Comparison of ENCODE assay signal across 33 cellular contexts in the genomic region with DNA sequence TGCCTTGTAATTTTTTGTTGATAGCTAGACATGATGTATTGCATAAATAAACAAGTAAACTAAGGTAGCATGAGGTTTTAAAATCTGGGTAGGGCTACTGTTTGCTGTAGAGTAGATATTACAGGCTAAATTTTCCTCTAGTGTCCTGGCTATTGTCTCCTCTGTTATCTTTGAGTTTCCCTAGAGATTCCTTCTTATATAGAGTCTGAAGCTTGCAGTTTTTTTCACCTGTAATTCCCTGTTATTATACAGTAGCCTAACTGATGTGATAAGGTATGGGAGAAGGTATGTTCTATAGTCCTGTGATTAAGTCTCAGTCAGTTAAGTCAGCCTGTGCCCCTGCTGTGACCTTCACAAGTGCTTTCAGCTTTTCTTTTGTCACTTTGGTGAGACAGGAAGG.
"Had no signal": no experiment of that assay in that cellular context is flagged by ENCODE, and none has a peak within 500 bp of the region (broad histone marks: within the 10 kb centered on the region; RNA-seq: fewer than 3 reads in every experiment).

No MANE protein-coding gene starts in this region.

- H3K27ac ChIP-seq: ascending aorta, cardiac muscle cell, VCaP had no signal

- H3K4me3 ChIP-seq: ascending aorta, cardiac muscle cell had no signal

- H3K36me3 ChIP-seq: cardiac muscle cell had no signal

- H3K4me1 ChIP-seq: ascending aorta had no signal

- ATAC-seq: activated CD8-positive, alpha-beta T cell treated with anti-CD3 and anti-CD28 coated beads for 36 hours; activated naive CD4-positive, alpha-beta T cell treated with anti-CD3 and anti-CD28 coated beads, Interleukin-2, amount 50 U/mL, for 72 hours; activated T-cell treated with anti-CD3 and anti-CD28 coated beads, Interleukin-2, amount 50 U/mL, for 4 hours; activated T-cell treated with anti-CD3 and anti-CD28 coated beads, Interleukin-2, amount 50 U/mL, for 72 hours; activated T-helper 17 cell treated with anti-CD3 and anti-CD28 coated beads, Interleukin-2, amount 50 U/mL, for 72 hours had no signal

- DNase-seq: activated B cell treated with CpG ODN at 0.5 μM for 24 hours; activated CD4-positive, alpha-beta memory T cell treated with anti-CD3 and anti-CD28 coated beads for 36 hours; activated CD4-positive, alpha-beta T cell treated with anti-CD3 and anti-CD28 coated beads for 4 hours; activated CD4-positive, alpha-beta T cell treated with anti-CD3 and anti-CD28 coated beads, Interleukin-2, amount 10 ng/mL, durations not matched to agents 24 days and 14 days; activated CD4-positive, alpha-beta T cell treated with anti-CD3 and anti-CD28 coated beads, Interleukin-2, amount 50 U/mL, for 1 hour; activated CD4-positive, alpha-beta T cell treated with anti-CD3 and anti-CD28 coated beads, Interleukin-2, amount 50 U/mL, for 4 hours; activated CD4-positive, CD25-positive, alpha-beta regulatory T cell treated with anti-CD3 and anti-CD28 coated beads, Interleukin-2, amount 50 U/mL, for 72 hours; activated CD8-positive, alpha-beta memory T cell treated with anti-CD3 and anti-CD28 coated beads, Interleukin-2, amount 50 U/mL, for 4 hours; activated CD8-positive, alpha-beta T cell treated with anti-CD3 and anti-CD28 coated beads for 36 hours; activated effector memory CD4-positive, alpha-beta T cell treated with anti-CD3 and anti-CD28 coated beads, Interleukin-2, amount 50 U/mL, for 16 hours; activated gamma-delta T cell treated with Interleukin-2 at 50 U/mL for 16 hours; activated naive CD4-positive, alpha-beta T cell; activated naive CD4-positive, alpha-beta T cell treated with anti-CD3 and anti-CD28 coated beads for 36 hours; activated naive CD4-positive, alpha-beta T cell treated with anti-CD3 and anti-CD28 coated beads, Interleukin-2, amount 50 U/mL, for 16 hours; activated naive CD8-positive, alpha-beta T cell treated with anti-CD3 and anti-CD28 coated beads for 36 hours; activated T-cell treated with anti-CD3 and anti-CD28 coated beads for 4 hours; activated T-cell treated with anti-CD3 and anti-CD28 coated beads, Interleukin-2, amount 50 U/mL, for 1 hour; activated T-cell treated with anti-CD3 and anti-CD28 coated beads, Interleukin-2, amount 50 U/mL, for 4 hours; activated T-cell treated with anti-CD3 and anti-CD28 coated beads, Interleukin-2, amount 50 U/mL, for 72 hours; amygdala; anterior cingulate cortex; caudate nucleus; cerebellar nuclear complex; T-helper 1 cell; T-helper 2 cell; T-helper 9 cell had no signal

- FAIRE-seq: bronchial epithelial cell, TTC549 had no signal

- H3K27me3 ChIP-seq: ascending aorta, cardiac muscle cell had no signal
